Comparison of ENCODE assay signal across 23 cellular contexts in genomic region chr10:7279303-7279702, GRCh38.
"Had no signal": no experiment of that assay in that cellular context is flagged by ENCODE, and none has a peak within 500 bp of the region (broad histone marks: within the 10 kb centered on the region; RNA-seq: fewer than 3 reads in every experiment).

No MANE protein-coding gene starts in this region.

- H3K9me3 ChIP-seq: ascending aorta had no signal

- H3K27me3 ChIP-seq: ascending aorta had no signal

- H3K27me3 Mint-ChIP-seq: activated CD4-positive, alpha-beta memory T cell treated with anti-CD3 and anti-CD28 coated beads for 36 hours; activated CD4-positive, alpha-beta T cell treated with anti-CD3 and anti-CD28 coated beads, Interleukin-2, amount 10 ng/mL, durations not matched to agents 7 days and 5 days; activated naive CD4-positive, alpha-beta T cell treated with anti-CD3 and anti-CD28 coated beads, Interleukin-2, amount 10 ng/mL, durations not matched to agents 7 days and 5 days; activated naive CD8-positive, alpha-beta T cell treated with anti-CD3 and anti-CD28 coated beads, Interleukin-2, amount 50 U/mL, for 24 hours had no signal

- DNase-seq: activated CD4-positive, alpha-beta memory T cell treated with anti-CD3 and anti-CD28 coated beads for 36 hours; activated CD4-positive, alpha-beta T cell treated with anti-CD3 and anti-CD28 coated beads, Interleukin-2, amount 10 ng/mL, durations not matched to agents 7 days and 5 days; activated CD4-positive, CD25-positive, alpha-beta regulatory T cell; activated CD8-positive, alpha-beta memory T cell treated with anti-CD3 and anti-CD28 coated beads for 24 hours; activated effector memory CD4-positive, alpha-beta T cell treated with anti-CD3 and anti-CD28 coated beads, Interleukin-2, amount 50 U/mL, for 16 hours; activated naive CD4-positive, alpha-beta T cell treated with anti-CD3 and anti-CD28 coated beads, Interleukin-2, amount 10 ng/mL, durations not matched to agents 7 days and 5 days; activated naive CD8-positive, alpha-beta T cell treated with anti-CD3 and anti-CD28 coated beads, Interleukin-2, amount 50 U/mL, for 24 hours; activated T-cell treated with anti-CD3 and anti-CD28 coated beads, Interleukin-2, amount 50 U/mL, for 4 hours; amniotic stem cell; KG1; NCI-H1092; NCI-H1417; NCI-H1694 treated with DMSO at 0.1 percent for 48 hours; NCI-H2029 treated with DMSO at 0.1 percent for 48 hours; NCI-H345; NCI-H510A; NCI-H526 treated with DMSO at 0.1 percent for 48 hours; NCI-H82; T-helper 1 cell had no signal

- H3K4me3 ChIP-seq: ascending aorta, SK-N-MC had no signal

- H3K27ac ChIP-seq: ascending aorta, SK-N-MC, VCaP had no signal

- H3K36me3 Mint-ChIP-seq: brain had no signal

- ATAC-seq: activated naive CD8-positive, alpha-beta T cell treated with anti-CD3 and anti-CD28 coated beads, Interleukin-2, amount 50 U/mL, for 24 hours; activated T-cell treated with anti-CD3 and anti-CD28 coated beads, Interleukin-2, amount 50 U/mL, for 4 hours had no signal

- H3K9me3 Mint-ChIP-seq: activated CD4-positive, alpha-beta memory T cell treated with anti-CD3 and anti-CD28 coated beads for 36 hours; activated CD4-positive, alpha-beta T cell treated with anti-CD3 and anti-CD28 coated beads, Interleukin-2, amount 10 ng/mL, durations not matched to agents 7 days and 5 days; activated naive CD4-positive, alpha-beta T cell treated with anti-CD3 and anti-CD28 coated beads, Interleukin-2, amount 10 ng/mL, durations not matched to agents 7 days and 5 days; activated naive CD8-positive, alpha-beta T cell treated with anti-CD3 and anti-CD28 coated beads, Interleukin-2, amount 50 U/mL, for 24 hours; activated T-cell treated with anti-CD3 and anti-CD28 coated beads, Interleukin-2, amount 50 U/mL, for 4 hours had no signal

- H3K36me3 ChIP-seq: ascending aorta had no signal

- H3K4me1 ChIP-seq: ascending aorta had no signal

- H3K27ac Mint-ChIP-seq: activated CD4-positive, alpha-beta memory T cell treated with anti-CD3 and anti-CD28 coated beads for 36 hours; activated CD4-positive, alpha-beta T cell treated with anti-CD3 and anti-CD28 coated beads, Interleukin-2, amount 10 ng/mL, durations not matched to agents 7 days and 5 days; activated naive CD4-positive, alpha-beta T cell treated with anti-CD3 and anti-CD28 coated beads, Interleukin-2, amount 10 ng/mL, durations not matched to agents 7 days and 5 days; brain had no signal

- H3K4me3 Mint-ChIP-seq: activated CD4-positive, alpha-beta memory T cell treated with anti-CD3 and anti-CD28 coated beads for 36 hours; activated CD4-positive, alpha-beta T cell treated with anti-CD3 and anti-CD28 coated beads, Interleukin-2, amount 10 ng/mL, durations not matched to agents 7 days and 5 days; activated naive CD4-positive, alpha-beta T cell treated with anti-CD3 and anti-CD28 coated beads, Interleukin-2, amount 10 ng/mL, durations not matched to agents 7 days and 5 days; activated naive CD8-positive, alpha-beta T cell treated with anti-CD3 and anti-CD28 coated beads, Interleukin-2, amount 50 U/mL, for 24 hours; activated T-cell treated with anti-CD3 and anti-CD28 coated beads, Interleukin-2, amount 50 U/mL, for 4 hours; brain had no signal
